8 cellular contexts compared by ENCODE assay signal in genomic region chr22:35150163-35151107, GRCh38.
A peak's percentile ranks its signal among the peaks of the same experiment; 100 is the strongest.
DNase-seq lines count a peak whose midpoint lies in the region; ATAC-seq, FAIRE-seq and TF ChIP-seq lines count a peak whose summit lies in the region.

No MANE protein-coding gene starts in this region.

- in situ Hi-C loops in Caki2 (cut with HindIII; ENCODE audit: low pct_unique_long_range_greater_than_20kb, low sequenced_read_pairs), result no loop called here

- H3K36me3 ChIP-seq in prostate gland, result no peaks in the 10 kb centered on the region

- H3K27ac ChIP-seq in prostate gland, result no peak overlapping the region

- no peak overlapping the region for H3K4me3 ChIP-seq in HFF-Myc (replicated peaks; ENCODE audit: low read depth, low read length)
- H3K4me3 ChIP-seq in prostate gland, result no peak overlapping the region

- no peaks in the 10 kb centered on the region for H3K27me3 ChIP-seq in prostate gland (replicated peaks; ENCODE audit: insufficient read depth)

- no peaks in the 10 kb centered on the region for H3K9me3 ChIP-seq in prostate gland

- DNase-seq in Caki2 (ENCODE audit: low read depth), result peak; percentile 61
- DNase-seq in HFF-Myc (ENCODE audit: extremely low read depth, low read depth), result peak; percentile 19
- DNase-seq in RCC 7860 (ENCODE audit: low spot score), result peak; percentile 11
- peak; percentile 25 for DNase-seq in activated effector memory CD4-positive, alpha-beta T cell treated with Interleukin-2 at 50 U/mL for 16 hours
- peak; percentile 56 for DNase-seq in glomerular visceral epithelial cell (ENCODE audit: extremely low spot score)
- DNase-seq in prostate gland (ENCODE audit: low spot score), result peak; percentile 62
- DNase-seq in H54 (ENCODE audit: insufficient read length, low spot score), result no peak

- FAIRE-seq in RCC 7860 (lab: Jason Lieb, UNC) (no peak), H54 (lab: Jason Lieb, UNC) (no peak)

- 50% methylated on average over 23 of the region's 23 CpGs for WGBS in prostate gland

- intact Hi-C loops in prostate gland (cut with DNase I), result no loop called here

- TF ChIP-seq POLR2A in prostate gland (IDR thresholded peaks at IDR 0.05) (no peak), H54 (IDR thresholded peaks at IDR 0.05; ENCODE audit: low read depth, low read length) (no peak)

- TF ChIP-seq CTCF in HFF-Myc (IDR thresholded peaks at IDR 0.05; ENCODE audit: low read depth, low read length, missing control alignments) (peak; percentile 83), prostate gland (IDR thresholded peaks at IDR 0.05) (peak; percentile 64 to 85 (median 80))

- no peaks in the 10 kb centered on the region for H3K4me1 ChIP-seq in prostate gland (replicated peaks)

- no peak for ATAC-seq in HG03196 (IDR thresholded peaks at IDR 0.05; ENCODE audit: unreplicated experiment)
